11 cellular contexts compared by ENCODE assay signal in the genomic region with DNA sequence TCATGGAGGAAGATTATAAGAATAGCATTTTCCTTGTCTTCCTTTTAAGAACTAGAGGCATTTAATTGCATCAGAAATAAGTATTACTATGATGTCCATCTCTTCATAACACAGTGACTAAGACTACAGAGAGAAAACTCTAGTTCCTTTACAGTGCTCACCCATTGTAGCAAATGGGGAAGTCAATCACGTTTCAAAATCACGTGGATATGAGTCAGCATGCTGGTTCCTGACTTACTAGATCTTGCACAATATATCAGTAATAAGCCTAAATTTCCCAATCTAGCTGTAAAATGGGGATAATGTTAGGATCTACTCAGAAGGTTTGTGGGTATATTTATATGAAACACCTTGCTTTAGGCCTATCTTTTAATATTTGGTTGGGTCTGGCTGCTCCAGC.
A peak's percentile ranks its signal among the peaks of the same experiment; 100 is the strongest.
DNase-seq lines count a peak whose midpoint lies in the region; ATAC-seq, FAIRE-seq and TF ChIP-seq lines count a peak whose summit lies in the region.
"Had no signal": no experiment of that assay in that cellular context is flagged by ENCODE, and none has a peak within 500 bp of the region (broad histone marks: within the 10 kb centered on the region; RNA-seq: fewer than 3 reads in every experiment).

No MANE protein-coding gene starts in this region.

- ATAC-seq in HG02610 (IDR thresholded peaks at IDR 0.05; ENCODE audit: unreplicated experiment), result peak; percentile 46
- ATAC-seq in PC-3, result no peak
- ATAC-seq in HG03108 (IDR thresholded peaks at IDR 0.05; ENCODE audit: unreplicated experiment), result no peak
- ATAC-seq: CD8-positive, alpha-beta T cell; WTC11 had no signal

- intact Hi-C loops in PC-3 (cut with micrococcal nuclease), result no loop called here

- no peak overlapping the region for H3K4me2 ChIP-seq in PC-3 (ENCODE audit: low read length)

- H3K27ac ChIP-seq in PC-3 (ENCODE audit: low read length), result no peak overlapping the region

- H3K79me2 ChIP-seq in PC-3 (ENCODE audit: low read length), result no peaks in the 10 kb centered on the region

- BruUV-seq in PC-3 (replicated peaks; lab: Mats Ljungman, UMichigan), result no TSS peak

- no peaks in the 10 kb centered on the region for H4K20me1 ChIP-seq in PC-3 (ENCODE audit: low read length)

- H3K9me3 ChIP-seq in PC-3 (ENCODE audit: low read length), result no peaks in the 10 kb centered on the region

- no peak for FAIRE-seq in D721Med (lab: Jason Lieb, UNC)

- H3K4me1 ChIP-seq in PC-3 (ENCODE audit: insufficient read depth, low read length), result no peaks in the 10 kb centered on the region

- CTCF ChIA-PET in PC-3 (lab: Charles Lee), result no interaction called here

- peak; percentile 96 for DNase-seq in CD1c-positive myeloid dendritic cell (ENCODE audit: extremely low spot score)
- peak; percentile 66 for DNase-seq in PC-3
- DNase-seq in fibroblast of the aortic adventitia (ENCODE audit: low read depth), result peak; percentile 64
- DNase-seq in DMS53 treated with DMSO at 0.1 percent for 48 hours (lab: John Stamatoyannopoulos, UW; ENCODE audit: unreplicated experiment), result no peak
- no peak for DNase-seq in D721Med (ENCODE audit: insufficient read length, low spot score)
- no peak for DNase-seq in mucosa of gallbladder (ENCODE audit: low spot score)
- DNase-seq: CD8-positive, alpha-beta T cell; NCI-H510A had no signal

- no peak overlapping the region for H3K9ac ChIP-seq in PC-3 (ENCODE audit: low read length)

- H3K9me2 ChIP-seq in PC-3 (replicated peaks; ENCODE audit: low read length), result no peaks in the 10 kb centered on the region

- H2AFZ ChIP-seq in PC-3 (ENCODE audit: low read length), result no peak overlapping the region

- H3F3A ChIP-seq in PC-3 (ENCODE audit: low read length, unreplicated experiment), result no peaks in the 10 kb centered on the region

- TF ChIP-seq CTCF in PC-3 (conservative IDR thresholded peaks at IDR 0.05; ENCODE audit: low read depth, low read length) (no peak), fibroblast of the aortic adventitia (IDR thresholded peaks at IDR 0.05; ENCODE audit: insufficient read depth, low read length) (no peak), D721Med (IDR thresholded peaks at IDR 0.05; ENCODE audit: insufficient read depth, missing control alignments) (no peak)

- H3K4me3 ChIP-seq in PC-3 (ENCODE audit: low read length) (no peak overlapping the region), fibroblast of the aortic adventitia (ENCODE audit: low read depth, low read length) (no peak overlapping the region)

- H3K36me3 ChIP-seq in PC-3 (ENCODE audit: low read depth, low read length), result no peaks in the 10 kb centered on the region

- H3K27me3 ChIP-seq in PC-3 (ENCODE audit: low read length), result no peaks in the 10 kb centered on the region

- POLR2A ChIA-PET in PC-3 (lab: Charles Lee; ENCODE audit: unreplicated experiment), result no interaction called here

Comparison
In these comparisons a context has a peak if more than half of its experiments do, and no peak if none do; other contexts are left out.
1. DNase-seq: peak in CD1c-positive myeloid dendritic cell (single experiment), PC-3 (single experiment) and fibroblast of the aortic adventitia (single experiment); none in DMS53 treated with DMSO at 0.1 percent for 48 hours (single experiment), D721Med (single experiment) and mucosa of gallbladder (single experiment).